Comparison of ENCODE assay signal across 2 cellular contexts in the genomic region with DNA sequence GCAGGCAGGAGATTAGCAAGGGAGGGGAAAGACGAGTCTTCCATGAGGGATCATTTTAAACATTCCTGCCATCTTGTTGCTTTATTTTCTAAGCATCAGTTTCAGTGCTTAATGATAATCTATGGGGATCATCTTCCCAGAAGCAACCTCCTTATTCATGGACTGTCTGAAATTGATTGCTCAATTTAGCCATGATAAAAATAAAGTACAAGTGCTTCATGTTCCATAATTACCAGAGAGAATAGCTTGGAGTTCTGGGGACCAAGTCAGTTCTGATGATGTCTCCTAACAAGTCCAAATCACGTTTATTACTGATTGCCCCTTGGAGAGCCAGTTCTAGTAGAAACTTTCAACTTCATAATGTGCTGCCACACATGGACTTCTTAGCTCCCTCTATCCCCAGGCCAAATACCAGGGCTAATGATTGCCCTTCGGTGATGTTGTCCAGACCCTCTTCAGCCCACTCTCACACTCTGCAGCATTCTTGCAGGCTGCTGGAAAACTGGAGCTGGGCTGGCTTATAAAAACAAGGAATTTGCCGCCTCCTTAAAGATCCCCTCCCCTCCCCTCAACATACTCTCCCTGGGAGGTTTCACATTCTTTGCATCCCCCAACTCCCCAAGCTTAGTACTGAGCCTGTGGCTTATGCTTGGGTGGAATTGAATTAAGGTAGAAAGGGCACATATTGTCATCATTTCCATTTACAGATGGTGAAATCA.
TF ChIP-seq lines count a peak whose summit lies in the region.

No MANE protein-coding gene starts in this region.

TF ChIP-seq in GM23338, 12 proteins besides CTCF, POLR2A, EP300 and RAD21 (continued from another document):
- TF ChIP-seq, protein P1, sequence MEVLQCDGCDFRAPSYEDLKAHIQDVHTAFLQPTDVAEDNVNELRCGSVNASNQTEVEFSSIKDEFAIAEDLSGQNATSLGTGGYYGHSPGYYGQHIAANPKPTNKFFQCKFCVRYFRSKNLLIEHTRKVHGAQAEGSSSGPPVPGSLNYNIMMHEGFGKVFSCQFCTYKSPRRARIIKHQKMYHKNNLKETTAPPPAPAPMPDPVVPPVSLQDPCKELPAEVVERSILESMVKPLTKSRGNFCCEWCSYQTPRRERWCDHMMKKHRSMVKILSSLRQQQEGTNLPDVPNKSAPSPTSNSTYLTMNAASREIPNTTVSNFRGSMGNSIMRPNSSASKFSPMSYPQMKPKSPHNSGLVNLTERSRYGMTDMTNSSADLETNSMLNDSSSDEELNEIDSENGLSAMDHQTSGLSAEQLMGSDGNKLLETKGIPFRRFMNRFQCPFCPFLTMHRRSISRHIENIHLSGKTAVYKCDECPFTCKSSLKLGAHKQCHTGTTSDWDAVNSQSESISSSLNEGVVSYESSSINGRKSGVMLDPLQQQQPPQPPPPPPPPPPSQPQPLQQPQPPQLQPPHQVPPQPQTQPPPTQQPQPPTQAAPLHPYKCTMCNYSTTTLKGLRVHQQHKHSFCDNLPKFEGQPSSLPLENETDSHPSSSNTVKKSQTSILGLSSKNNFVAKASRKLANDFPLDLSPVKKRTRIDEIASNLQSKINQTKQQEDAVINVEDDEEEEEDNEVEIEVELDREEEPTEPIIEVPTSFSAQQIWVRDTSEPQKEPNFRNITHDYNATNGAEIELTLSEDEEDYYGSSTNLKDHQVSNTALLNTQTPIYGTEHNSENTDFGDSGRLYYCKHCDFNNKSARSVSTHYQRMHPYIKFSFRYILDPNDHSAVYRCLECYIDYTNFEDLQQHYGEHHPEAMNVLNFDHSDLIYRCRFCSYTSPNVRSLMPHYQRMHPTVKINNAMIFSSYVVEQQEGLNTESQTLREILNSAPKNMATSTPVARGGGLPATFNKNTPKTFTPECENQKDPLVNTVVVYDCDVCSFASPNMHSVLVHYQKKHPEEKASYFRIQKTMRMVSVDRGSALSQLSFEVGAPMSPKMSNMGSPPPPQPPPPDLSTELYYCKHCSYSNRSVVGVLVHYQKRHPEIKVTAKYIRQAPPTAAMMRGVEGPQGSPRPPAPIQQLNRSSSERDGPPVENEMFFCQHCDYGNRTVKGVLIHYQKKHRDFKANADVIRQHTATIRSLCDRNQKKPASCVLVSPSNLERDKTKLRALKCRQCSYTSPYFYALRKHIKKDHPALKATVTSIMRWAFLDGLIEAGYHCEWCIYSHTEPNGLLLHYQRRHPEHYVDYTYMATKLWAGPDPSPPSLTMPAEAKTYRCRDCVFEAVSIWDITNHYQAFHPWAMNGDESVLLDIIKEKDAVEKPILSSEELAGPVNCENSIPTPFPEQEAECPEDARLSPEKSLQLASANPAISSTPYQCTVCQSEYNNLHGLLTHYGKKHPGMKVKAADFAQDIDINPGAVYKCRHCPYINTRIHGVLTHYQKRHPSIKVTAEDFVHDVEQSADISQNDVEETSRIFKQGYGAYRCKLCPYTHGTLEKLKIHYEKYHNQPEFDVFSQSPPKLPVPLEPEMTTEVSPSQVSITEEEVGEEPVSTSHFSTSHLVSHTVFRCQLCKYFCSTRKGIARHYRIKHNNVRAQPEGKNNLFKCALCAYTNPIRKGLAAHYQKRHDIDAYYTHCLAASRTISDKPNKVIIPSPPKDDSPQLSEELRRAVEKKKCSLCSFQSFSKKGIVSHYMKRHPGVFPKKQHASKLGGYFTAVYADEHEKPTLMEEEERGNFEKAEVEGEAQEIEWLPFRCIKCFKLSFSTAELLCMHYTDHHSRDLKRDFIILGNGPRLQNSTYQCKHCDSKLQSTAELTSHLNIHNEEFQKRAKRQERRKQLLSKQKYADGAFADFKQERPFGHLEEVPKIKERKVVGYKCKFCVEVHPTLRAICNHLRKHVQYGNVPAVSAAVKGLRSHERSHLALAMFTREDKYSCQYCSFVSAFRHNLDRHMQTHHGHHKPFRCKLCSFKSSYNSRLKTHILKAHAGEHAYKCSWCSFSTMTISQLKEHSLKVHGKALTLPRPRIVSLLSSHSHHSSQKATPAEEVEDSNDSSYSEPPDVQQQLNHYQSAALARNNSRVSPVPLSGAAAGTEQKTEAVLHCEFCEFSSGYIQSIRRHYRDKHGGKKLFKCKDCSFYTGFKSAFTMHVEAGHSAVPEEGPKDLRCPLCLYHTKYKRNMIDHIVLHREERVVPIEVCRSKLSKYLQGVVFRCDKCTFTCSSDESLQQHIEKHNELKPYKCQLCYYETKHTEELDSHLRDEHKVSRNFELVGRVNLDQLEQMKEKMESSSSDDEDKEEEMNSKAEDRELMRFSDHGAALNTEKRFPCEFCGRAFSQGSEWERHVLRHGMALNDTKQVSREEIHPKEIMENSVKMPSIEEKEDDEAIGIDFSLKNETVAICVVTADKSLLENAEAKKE (CRISPR knock-in tag; IDR thresholded peaks at IDR 0.05): no peak
- no peak for TF ChIP-seq ZNF331 (CRISPR knock-in tag; IDR thresholded peaks at IDR 0.05; ENCODE audit: low read depth)
- TF ChIP-seq, protein P2, sequence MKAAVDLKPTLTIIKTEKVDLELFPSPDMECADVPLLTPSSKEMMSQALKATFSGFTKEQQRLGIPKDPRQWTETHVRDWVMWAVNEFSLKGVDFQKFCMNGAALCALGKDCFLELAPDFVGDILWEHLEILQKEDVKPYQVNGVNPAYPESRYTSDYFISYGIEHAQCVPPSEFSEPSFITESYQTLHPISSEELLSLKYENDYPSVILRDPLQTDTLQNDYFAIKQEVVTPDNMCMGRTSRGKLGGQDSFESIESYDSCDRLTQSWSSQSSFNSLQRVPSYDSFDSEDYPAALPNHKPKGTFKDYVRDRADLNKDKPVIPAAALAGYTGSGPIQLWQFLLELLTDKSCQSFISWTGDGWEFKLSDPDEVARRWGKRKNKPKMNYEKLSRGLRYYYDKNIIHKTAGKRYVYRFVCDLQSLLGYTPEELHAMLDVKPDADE (IDR thresholded peaks at IDR 0.05): no peak
- no peak for TF ChIP-seq ZNF114 (CRISPR knock-in tag; IDR thresholded peaks at IDR 0.05)
- TF ChIP-seq EZH2phosphoT487 (IDR thresholded peaks at IDR 0.05; ENCODE audit: unreplicated experiment): no peak
- no peak for TF ChIP-seq POLR2AphosphoS5 (IDR thresholded peaks at IDR 0.05; ENCODE audit: low read depth)
- TF ChIP-seq, protein P3, sequence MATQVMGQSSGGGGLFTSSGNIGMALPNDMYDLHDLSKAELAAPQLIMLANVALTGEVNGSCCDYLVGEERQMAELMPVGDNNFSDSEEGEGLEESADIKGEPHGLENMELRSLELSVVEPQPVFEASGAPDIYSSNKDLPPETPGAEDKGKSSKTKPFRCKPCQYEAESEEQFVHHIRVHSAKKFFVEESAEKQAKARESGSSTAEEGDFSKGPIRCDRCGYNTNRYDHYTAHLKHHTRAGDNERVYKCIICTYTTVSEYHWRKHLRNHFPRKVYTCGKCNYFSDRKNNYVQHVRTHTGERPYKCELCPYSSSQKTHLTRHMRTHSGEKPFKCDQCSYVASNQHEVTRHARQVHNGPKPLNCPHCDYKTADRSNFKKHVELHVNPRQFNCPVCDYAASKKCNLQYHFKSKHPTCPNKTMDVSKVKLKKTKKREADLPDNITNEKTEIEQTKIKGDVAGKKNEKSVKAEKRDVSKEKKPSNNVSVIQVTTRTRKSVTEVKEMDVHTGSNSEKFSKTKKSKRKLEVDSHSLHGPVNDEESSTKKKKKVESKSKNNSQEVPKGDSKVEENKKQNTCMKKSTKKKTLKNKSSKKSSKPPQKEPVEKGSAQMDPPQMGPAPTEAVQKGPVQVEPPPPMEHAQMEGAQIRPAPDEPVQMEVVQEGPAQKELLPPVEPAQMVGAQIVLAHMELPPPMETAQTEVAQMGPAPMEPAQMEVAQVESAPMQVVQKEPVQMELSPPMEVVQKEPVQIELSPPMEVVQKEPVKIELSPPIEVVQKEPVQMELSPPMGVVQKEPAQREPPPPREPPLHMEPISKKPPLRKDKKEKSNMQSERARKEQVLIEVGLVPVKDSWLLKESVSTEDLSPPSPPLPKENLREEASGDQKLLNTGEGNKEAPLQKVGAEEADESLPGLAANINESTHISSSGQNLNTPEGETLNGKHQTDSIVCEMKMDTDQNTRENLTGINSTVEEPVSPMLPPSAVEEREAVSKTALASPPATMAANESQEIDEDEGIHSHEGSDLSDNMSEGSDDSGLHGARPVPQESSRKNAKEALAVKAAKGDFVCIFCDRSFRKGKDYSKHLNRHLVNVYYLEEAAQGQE (IDR thresholded peaks at IDR 0.05; ENCODE audit: unreplicated experiment): no peak
- no peak for TF ChIP-seq NANOG (IDR thresholded peaks at IDR 0.05; ENCODE audit: borderline replicate concordance)

TF ChIP-seq in WTC11, 78 proteins besides CTCF, POLR2A, EP300 and RAD21 (continued from another document):
- TF ChIP-seq, protein P4, sequence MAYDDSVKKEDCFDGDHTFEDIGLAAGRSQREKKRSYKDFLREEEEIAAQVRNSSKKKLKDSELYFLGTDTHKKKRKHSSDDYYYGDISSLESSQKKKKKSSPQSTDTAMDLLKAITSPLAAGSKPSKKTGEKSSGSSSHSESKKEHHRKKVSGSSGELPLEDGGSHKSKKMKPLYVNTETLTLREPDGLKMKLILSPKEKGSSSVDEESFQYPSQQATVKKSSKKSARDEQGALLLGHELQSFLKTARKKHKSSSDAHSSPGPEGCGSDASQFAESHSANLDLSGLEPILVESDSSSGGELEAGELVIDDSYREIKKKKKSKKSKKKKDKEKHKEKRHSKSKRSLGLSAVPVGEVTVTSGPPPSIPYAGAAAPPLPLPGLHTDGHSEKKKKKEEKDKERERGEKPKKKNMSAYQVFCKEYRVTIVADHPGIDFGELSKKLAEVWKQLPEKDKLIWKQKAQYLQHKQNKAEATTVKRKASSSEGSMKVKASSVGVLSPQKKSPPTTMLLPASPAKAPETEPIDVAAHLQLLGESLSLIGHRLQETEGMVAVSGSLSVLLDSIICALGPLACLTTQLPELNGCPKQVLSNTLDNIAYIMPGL (CRISPR knock-in tag; IDR thresholded peaks at IDR 0.05): no peak
- no peak for TF ChIP-seq ZNF219 (CRISPR knock-in tag; IDR thresholded peaks at IDR 0.05; ENCODE audit: borderline replicate concordance)
TF ChIP-seq in WTC11: peak in this region for 0.
